Comparison of ENCODE assay signal across 1 cellular context in genomic region chr12:1608783-1609119, GRCh38.
TF ChIP-seq lines count a peak whose summit lies in the region.

No MANE protein-coding gene starts in this region.

TF ChIP-seq in A549, 52 proteins besides CTCF, POLR2A, EP300 and RAD21 (continued from another document):
- TF ChIP-seq NFE2L2 (conservative IDR thresholded peaks at IDR 0.05; ENCODE audit: low read length) (no peak), NPAS2 (CRISPR knock-in tag; IDR thresholded peaks at IDR 0.05; ENCODE audit: borderline replicate concordance) (no peak), HOXB5 (CRISPR knock-in tag; IDR thresholded peaks at IDR 0.05) (no peak), RNF2 (IDR thresholded peaks at IDR 0.05; ENCODE audit: borderline replicate concordance, low read depth) (no peak)
